In genomic region chr12:113230315-113231274, GRCh38 we compare ENCODE assay signal across 8 cellular contexts. TPM values are rescaled to one million over a fixed set of nuclear protein-coding genes. Genes with fewer than 3 reads are reported as not detected.
DNase-seq lines count a peak whose midpoint lies in the region; ATAC-seq and TF ChIP-seq lines count a peak whose summit lies in the region.

No MANE protein-coding gene starts in this region.

- H3K27ac Mint-ChIP-seq in activated CD4-positive, alpha-beta T cell treated with anti-CD3 and anti-CD28 coated beads, Interleukin-2, amount 10 ng/mL, durations not matched to agents 7 days and 5 days = peak overlapping the region; percentile 68
- H3K27ac Mint-ChIP-seq in brain = peak overlapping the region in 3 of 5 experiments; percentile 5 to 73 (median 58)
- peak overlapping the region; percentile 11 for H3K27ac Mint-ChIP-seq in stimulated activated effector memory CD8-positive, alpha-beta T cell treated with anti-CD3 and anti-CD28 coated beads, Interleukin-12 subunit alpha, Interleukin-12 subunit beta, amount 100 ng/mL, for 72 hours

- DNase-seq in activated CD4-positive, alpha-beta T cell treated with anti-CD3 and anti-CD28 coated beads, Interleukin-2, amount 10 ng/mL, durations not matched to agents 7 days and 5 days = no peak
- DNase-seq in activated CD4-positive, alpha-beta T cell treated with anti-CD3 and anti-CD28 coated beads, Interleukin-2, amount 50 U/mL, for 4 hours = no peak
- DNase-seq in stimulated activated effector memory CD8-positive, alpha-beta T cell treated with anti-CD3 and anti-CD28 coated beads, Interleukin-12 subunit alpha, Interleukin-12 subunit beta, amount 100 ng/mL, for 72 hours (ENCODE audit: low spot score in 2 of 2) = no peak
- DNase-seq in NCI-H82 treated with DMSO at 0.1 percent for 48 hours (lab: John Stamatoyannopoulos, UW; ENCODE audit: unreplicated experiment) = no peak
- DNase-seq in central memory CD4-positive, alpha-beta T cell = no peak
- no peak for DNase-seq in NCI-H1694 (lab: John Stamatoyannopoulos, UW)

- no peak for TF ChIP-seq CTCF in brain (conservative IDR thresholded peaks at IDR 0.05)

- peak; percentile 14 for ATAC-seq in HG03520 (IDR thresholded peaks at IDR 0.05; ENCODE audit: unreplicated experiment)
- no peak for ATAC-seq in stimulated activated effector memory CD8-positive, alpha-beta T cell treated with anti-CD3 and anti-CD28 coated beads, Interleukin-12 subunit alpha, Interleukin-12 subunit beta, amount 100 ng/mL, for 72 hours

- peaks cover 38% of the 10 kb centered on the region for H3K36me3 Mint-ChIP-seq in activated CD4-positive, alpha-beta T cell treated with anti-CD3 and anti-CD28 coated beads, Interleukin-2, amount 10 ng/mL, durations not matched to agents 7 days and 5 days (ENCODE audit: low read depth)
- peaks cover 55% of the 10 kb centered on the region for H3K36me3 Mint-ChIP-seq in brain
- H3K36me3 Mint-ChIP-seq in stimulated activated effector memory CD8-positive, alpha-beta T cell treated with anti-CD3 and anti-CD28 coated beads, Interleukin-12 subunit alpha, Interleukin-12 subunit beta, amount 100 ng/mL, for 72 hours = peaks cover 31% of the 10 kb centered on the region

- peaks cover 56% of the 10 kb centered on the region for H3K4me1 Mint-ChIP-seq in activated CD4-positive, alpha-beta T cell treated with anti-CD3 and anti-CD28 coated beads, Interleukin-2, amount 10 ng/mL, durations not matched to agents 7 days and 5 days
- peaks cover 57% of the 10 kb centered on the region for H3K4me1 Mint-ChIP-seq in brain
- peaks cover 10% of the 10 kb centered on the region for H3K4me1 Mint-ChIP-seq in stimulated activated effector memory CD8-positive, alpha-beta T cell treated with anti-CD3 and anti-CD28 coated beads, Interleukin-12 subunit alpha, Interleukin-12 subunit beta, amount 100 ng/mL, for 72 hours

- H3K4me3 Mint-ChIP-seq in activated CD4-positive, alpha-beta T cell treated with anti-CD3 and anti-CD28 coated beads, Interleukin-2, amount 10 ng/mL, durations not matched to agents 7 days and 5 days = no peak overlapping the region
- no peak overlapping the region for H3K4me3 Mint-ChIP-seq in brain
- no peak overlapping the region for H3K4me3 Mint-ChIP-seq in stimulated activated effector memory CD8-positive, alpha-beta T cell treated with anti-CD3 and anti-CD28 coated beads, Interleukin-12 subunit alpha, Interleukin-12 subunit beta, amount 100 ng/mL, for 72 hours

- POLR2A ChIA-PET in activated CD4-positive, alpha-beta T cell treated with anti-CD3 and anti-CD28 coated beads, Interleukin-2, amount 10 ng/mL, durations not matched to agents 7 days and 5 days (lab: Charles Lee) = no interaction called here

- no peaks in the 10 kb centered on the region for H3K9me3 Mint-ChIP-seq in activated CD4-positive, alpha-beta T cell treated with anti-CD3 and anti-CD28 coated beads, Interleukin-2, amount 10 ng/mL, durations not matched to agents 7 days and 5 days
- peaks cover 0 to 1% (median 0%) of the 10 kb centered on the region in 5 experiments for H3K9me3 Mint-ChIP-seq in brain
- no peaks in the 10 kb centered on the region for H3K9me3 Mint-ChIP-seq in stimulated activated effector memory CD8-positive, alpha-beta T cell treated with anti-CD3 and anti-CD28 coated beads, Interleukin-12 subunit alpha, Interleukin-12 subunit beta, amount 100 ng/mL, for 72 hours

- CTCF ChIA-PET in activated CD4-positive, alpha-beta T cell treated with anti-CD3 and anti-CD28 coated beads, Interleukin-2, amount 10 ng/mL, durations not matched to agents 7 days and 5 days (lab: Charles Lee) = interaction anchor here (0.5 to 2.7 kb wide), 4 partner anchors 10 to 83 kb away, joined by 3 to 11 read pairs (median 4); partner anchors contain the start of gene TPCN1

- H3K27me3 Mint-ChIP-seq in activated CD4-positive, alpha-beta T cell treated with anti-CD3 and anti-CD28 coated beads, Interleukin-2, amount 10 ng/mL, durations not matched to agents 7 days and 5 days = no peaks in the 10 kb centered on the region
- no peaks in the 10 kb centered on the region for H3K27me3 Mint-ChIP-seq in brain

RNA-seq across cellular contexts. Expression of gene TPCN1, which starts 9.3 kb away (rescaled TPM):
- 10 to 100 TPM; 18.6 to 20.9 TPM for total RNA-seq in activated CD4-positive, alpha-beta T cell treated with anti-CD3 and anti-CD28 coated beads, Interleukin-2, amount 10 ng/mL, durations not matched to agents 7 days and 5 days
- 16.1 TPM for polyA plus RNA-seq in brain (ENCODE audit: insufficient read depth, low read depth, low replicate concordance)

RNA-seq across cellular contexts. Expression of gene RITA1, which starts 45.1 kb away (rescaled TPM):
- total RNA-seq in activated CD4-positive, alpha-beta T cell treated with anti-CD3 and anti-CD28 coated beads, Interleukin-2, amount 10 ng/mL, durations not matched to agents 7 days and 5 days = 10 to 100 TPM; 17.0 to 18.0 TPM
- polyA plus RNA-seq in brain (ENCODE audit: insufficient read depth, low read depth, low replicate concordance) = 29.7 TPM

RNA-seq across cellular contexts. Expression of gene DDX54, which starts 45.3 kb away (rescaled TPM):
- 10 to 100 TPM; 65.6 to 72.0 TPM for total RNA-seq in activated CD4-positive, alpha-beta T cell treated with anti-CD3 and anti-CD28 coated beads, Interleukin-2, amount 10 ng/mL, durations not matched to agents 7 days and 5 days
- polyA plus RNA-seq in brain (ENCODE audit: insufficient read depth, low read depth, low replicate concordance) = 41.9 TPM

Comparison
In these comparisons a context has a peak if more than half of its experiments do, and no peak if none do; other contexts are left out.
1. H3K27ac Mint-ChIP-seq: peak in every context shown above with its lines; median percentile 68 in activated CD4-positive, alpha-beta T cell treated with anti-CD3 and anti-CD28 coated beads, Interleukin-2, amount 10 ng/mL, durations not matched to agents 7 days and 5 days; 58 in brain; 11 in stimulated activated effector memory CD8-positive, alpha-beta T cell treated with anti-CD3 and anti-CD28 coated beads, Interleukin-12 subunit alpha, Interleukin-12 subunit beta, amount 100 ng/mL, for 72 hours.